25 cellular contexts compared by ENCODE assay signal in the genomic region with DNA sequence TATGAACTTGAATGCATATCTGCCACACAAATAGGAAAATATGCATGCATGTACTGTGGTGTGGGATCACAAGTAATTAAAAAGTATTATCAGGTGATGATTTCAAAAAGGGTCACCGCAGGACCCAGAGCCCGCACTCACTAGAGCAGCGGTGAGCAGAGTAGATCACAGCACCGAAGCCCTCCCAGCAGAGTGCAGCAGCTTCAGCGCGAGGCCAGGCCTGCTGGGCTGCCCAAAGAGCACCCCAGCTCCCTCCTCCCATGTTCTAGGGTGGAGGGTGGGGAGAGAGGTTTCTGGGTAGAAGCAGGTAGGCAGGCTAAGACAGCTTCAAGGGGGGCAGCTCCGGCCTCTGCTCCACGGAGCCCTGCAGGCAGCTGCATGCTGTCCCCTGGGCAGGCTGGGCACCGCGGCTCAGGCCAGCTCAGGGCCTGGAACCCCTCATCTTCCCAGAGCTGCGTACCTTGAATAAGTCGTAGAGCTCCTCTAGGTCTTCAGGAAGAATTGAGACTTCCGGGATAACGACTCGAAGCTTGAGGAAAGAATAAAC.
"Had no signal": no experiment of that assay in that cellular context is flagged by ENCODE, and none has a peak within 500 bp of the region (broad histone marks: within the 10 kb centered on the region; RNA-seq: fewer than 3 reads in every experiment).

No MANE protein-coding gene starts in this region.

- H3K36me3 ChIP-seq: breast epithelium, uterus had no signal

- H3K9me3 ChIP-seq: breast epithelium, esophagus squamous epithelium, left ventricle myocardium inferior, mucosa of descending colon, neutrophil, pancreas, prostate gland, sigmoid colon, thoracic aorta, uterus had no signal

- H3K4me3 ChIP-seq: breast epithelium, esophagus squamous epithelium, left ventricle myocardium inferior, lung, mucosa of descending colon, pancreas, prostate gland, sigmoid colon, thoracic aorta, uterus had no signal

- DNase-seq: activated CD4-positive, alpha-beta T cell treated with anti-CD3 and anti-CD28 coated beads for 4 hours; activated CD4-positive, alpha-beta T cell treated with anti-CD3 and anti-CD28 coated beads, Interleukin-2, amount 50 U/mL, for 4 hours; activated CD4-positive, CD25-positive, alpha-beta regulatory T cell; activated naive CD4-positive, alpha-beta T cell; activated T-cell treated with anti-CD3 and anti-CD28 coated beads for 4 hours; activated T-cell treated with anti-CD3 and anti-CD28 coated beads, Interleukin-2, amount 50 U/mL, for 72 hours; esophagus squamous epithelium; foreskin melanocyte; left ventricle myocardium inferior; pancreas; retina; sigmoid colon; small intestine; stimulated activated CD4-positive, alpha-beta T cell treated with anti-CD3 and anti-CD28 coated beads, Interleukin-4, amount 100 ng/mL, for 24 hours; uterus had no signal

- ATAC-seq: activated naive CD4-positive, alpha-beta T cell treated with anti-CD3 and anti-CD28 coated beads, Interleukin-2, amount 50 U/mL, for 72 hours; activated T-cell treated with anti-CD3 and anti-CD28 coated beads, Interleukin-2, amount 50 U/mL, for 72 hours; stimulated activated effector memory CD8-positive, alpha-beta T cell treated with anti-CD3 and anti-CD28 coated beads, Interleukin-12 subunit alpha, Interleukin-12 subunit beta, amount 100 ng/mL, for 72 hours had no signal

- H3K27me3 ChIP-seq: breast epithelium, esophagus squamous epithelium, neutrophil, pancreas, sigmoid colon, uterus had no signal

- H3K4me1 ChIP-seq: breast epithelium, esophagus squamous epithelium, pancreas, uterus had no signal

- FAIRE-seq: islet of Langerhans, pancreas, small intestine had no signal

- H3K27ac ChIP-seq: breast epithelium, epithelial cell of prostate, esophagus squamous epithelium, left ventricle myocardium inferior, neutrophil, pancreas, prostate gland, sigmoid colon, thoracic aorta, uterus had no signal
